8 cellular contexts compared by ENCODE assay signal in genomic region chr22:21866821-21867527, GRCh38. TPM values are rescaled to one million over a fixed set of nuclear protein-coding genes. Genes with fewer than 3 reads are reported as not detected.
DNase-seq lines count a peak whose midpoint lies in the region; ATAC-seq and TF ChIP-seq lines count a peak whose summit lies in the region.

No MANE protein-coding gene starts in this region.

- no peak for TF ChIP-seq CTCF in 22Rv1 (IDR thresholded peaks at IDR 0.05)
- no peak for TF ChIP-seq CTCF in esophagus muscularis mucosa (IDR thresholded peaks at IDR 0.05)
- TF ChIP-seq CTCF in nephron (IDR thresholded peaks at IDR 0.05; ENCODE audit: unreplicated experiment in 3 of 3) = no peak

- H3K4me3 ChIP-seq in esophagus muscularis mucosa (peak overlapping the region; percentile 72 to 97 (median 94)), aorta (ENCODE audit: low read length in 2 of 2) (peak overlapping the region; percentile 97)

- H3K4me1 ChIP-seq in esophagus muscularis mucosa = peaks cover 36 to 58% (median 53%) of the 10 kb centered on the region in 4 donors
- H3K4me1 ChIP-seq in aorta (ENCODE audit: control insufficient read depth in 1 of 2, insufficient read depth in 2 of 2, low read length in 2 of 2) = peaks cover 0 to 5% of the 10 kb centered on the region in 2 donors

- ATAC-seq in GM18909 (IDR thresholded peaks at IDR 0.05; ENCODE audit: poor library complexity, unreplicated experiment) (peak; percentile 38), HG03571 (IDR thresholded peaks at IDR 0.05; ENCODE audit: unreplicated experiment) (peak; percentile 18), aorta (ENCODE audit: low FRiP score) (peak; percentile 27)

- peaks cover 5% of the 10 kb centered on the region for H3K36me3 Mint-ChIP-seq in nephron (ENCODE audit: low read depth)

- intact Hi-C loops in esophagus muscularis mucosa (cut with DNase I) = loop anchor here (2.0 to 10.0 kb wide), 4 partner anchors 28 to 132 kb away; partner anchors contain the start of gene YPEL1
- intact Hi-C loops in aorta (cut with DNase I) = loop anchor here (2.0 to 10.0 kb wide), 3 partner anchors 68 to 130 kb away; partner anchors contain the start of gene YPEL1 (in 1 of the 2)

- TF ChIP-seq POLR2A in esophagus muscularis mucosa (IDR thresholded peaks at IDR 0.05; ENCODE audit: low read depth) = no peak

- H3K4me3 Mint-ChIP-seq in nephron = peak overlapping the region; percentile 91 to 100 (median 98)

- peak; percentile 72 for DNase-seq in activated CD8-positive, alpha-beta memory T cell treated with anti-CD3 and anti-CD28 coated beads for 24 hours
- DNase-seq in esophagus muscularis mucosa (ENCODE audit: extremely low spot score) (no peak), aorta (peak in 1 of 2 donors; percentile 79), COR-L47 (lab: John Stamatoyannopoulos, UW) (no peak)

- H3K27me3 Mint-ChIP-seq in nephron (ENCODE audit: low read depth) = no peaks in the 10 kb centered on the region

- H3K27me3 ChIP-seq in esophagus muscularis mucosa = no peaks in the 10 kb centered on the region
- H3K27me3 ChIP-seq in aorta (ENCODE audit: control insufficient read depth in 1 of 2, insufficient read depth in 2 of 2, low read length in 1 of 2) = no peaks in the 10 kb centered on the region

- H3K4me1 Mint-ChIP-seq in nephron = peaks cover 39% of the 10 kb centered on the region

- WGBS in esophagus muscularis mucosa = 0% methylated on average over 6 of the region's 92 CpGs
- WGBS in aorta, 2 donors = 0 to 1% methylated on average over 65 to 92 of the region's 92 CpGs

- H3K27ac Mint-ChIP-seq in nephron = peak overlapping the region; percentile 90 to 98 (median 93)

- H3K9me3 ChIP-seq in esophagus muscularis mucosa = no peaks in the 10 kb centered on the region
- H3K9me3 ChIP-seq in aorta (ENCODE audit: control insufficient read depth, low read length) = no peaks in the 10 kb centered on the region

- H3K36me3 ChIP-seq in esophagus muscularis mucosa (no peaks in the 10 kb centered on the region), aorta (ENCODE audit: control insufficient read depth in 1 of 2, insufficient read depth in 2 of 2, low read length in 1 of 2) (no peaks in the 10 kb centered on the region)

- peak overlapping the region; percentile 86 for H3K27ac ChIP-seq in 22Rv1
- H3K27ac ChIP-seq in esophagus muscularis mucosa (replicated peaks in 1 of 4) = peak overlapping the region; percentile 89 to 95 (median 90)
- peak overlapping the region; percentile 86 to 91 for H3K27ac ChIP-seq in aorta (ENCODE audit: low read depth in 1 of 2, low read length in 2 of 2)

- TF ChIP-seq EP300 in esophagus muscularis mucosa (IDR thresholded peaks at IDR 0.05) = no peak

- no peaks in the 10 kb centered on the region for H3K9me3 Mint-ChIP-seq in nephron

RNA-seq across cellular contexts. Expression of gene MAPK1, which starts 0.5 kb away (rescaled TPM):
- 10 to 100 TPM; 44.9 to 87.2 (median 63.5) TPM for total RNA-seq in esophagus muscularis mucosa
- 100 to 1,000 TPM; 137 to 159 TPM for total RNA-seq in aorta
- 10 to 100 TPM; 13.6 to 16.5 TPM for polyA plus RNA-seq in aorta
